Comparison of ENCODE assay signal across 1 cellular context in the genomic region with DNA sequence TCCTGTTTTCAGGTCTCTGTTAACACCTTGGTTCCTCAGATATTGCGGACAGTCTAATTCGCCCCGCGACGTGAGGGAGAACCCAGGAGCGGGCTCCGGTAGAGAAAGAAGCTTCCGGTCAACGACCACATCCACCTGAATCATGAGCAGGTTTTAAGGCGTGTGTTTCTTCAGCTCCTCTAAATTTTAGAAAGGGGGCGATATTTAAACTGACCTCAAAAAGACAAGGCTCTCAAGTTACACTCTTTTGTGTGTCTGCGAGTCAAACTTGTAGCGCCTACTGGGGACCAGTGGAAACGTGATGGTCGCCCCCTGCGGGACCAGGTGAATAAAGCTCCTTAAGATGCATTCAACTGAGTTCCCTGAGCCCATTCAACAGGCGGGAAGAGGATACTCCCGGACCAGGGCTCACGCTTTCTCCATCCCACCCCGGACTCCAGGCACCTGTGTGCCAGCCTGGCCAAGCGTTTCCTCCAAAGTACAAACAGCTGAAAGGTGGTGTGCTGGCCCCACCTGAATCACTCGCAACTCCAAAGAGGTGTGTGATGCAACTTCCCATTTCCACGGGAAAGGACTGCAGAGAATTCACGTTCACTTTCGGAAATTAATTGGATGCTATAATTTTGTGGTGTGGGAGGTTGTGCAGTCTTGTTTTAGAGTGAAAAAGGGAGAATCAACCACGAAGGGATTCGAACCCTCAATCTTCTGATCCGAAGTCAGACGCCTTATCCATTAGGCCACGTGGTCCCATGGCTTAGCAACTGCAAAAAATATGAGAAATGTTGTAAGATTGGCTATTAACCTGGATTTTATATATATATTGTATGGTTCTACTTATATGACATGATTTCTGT.
TF ChIP-seq lines count a peak whose summit lies in the region.

No MANE protein-coding gene starts in this region.

TF ChIP-seq in HepG2, 621 proteins besides CTCF, POLR2A, EP300 and RAD21 (continued from another document and continues in another):
- TF ChIP-seq, protein P1, sequence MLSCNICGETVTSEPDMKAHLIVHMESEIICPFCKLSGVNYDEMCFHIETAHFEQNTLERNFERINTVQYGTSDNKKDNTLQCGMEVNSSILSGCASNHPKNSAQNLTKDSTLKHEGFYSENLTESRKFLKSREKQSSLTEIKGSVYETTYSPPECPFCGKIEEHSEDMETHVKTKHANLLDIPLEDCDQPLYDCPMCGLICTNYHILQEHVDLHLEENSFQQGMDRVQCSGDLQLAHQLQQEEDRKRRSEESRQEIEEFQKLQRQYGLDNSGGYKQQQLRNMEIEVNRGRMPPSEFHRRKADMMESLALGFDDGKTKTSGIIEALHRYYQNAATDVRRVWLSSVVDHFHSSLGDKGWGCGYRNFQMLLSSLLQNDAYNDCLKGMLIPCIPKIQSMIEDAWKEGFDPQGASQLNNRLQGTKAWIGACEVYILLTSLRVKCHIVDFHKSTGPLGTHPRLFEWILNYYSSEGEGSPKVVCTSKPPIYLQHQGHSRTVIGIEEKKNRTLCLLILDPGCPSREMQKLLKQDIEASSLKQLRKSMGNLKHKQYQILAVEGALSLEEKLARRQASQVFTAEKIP (CRISPR knock-in tag; IDR thresholded peaks at IDR 0.05; ENCODE audit: borderline replicate concordance): no peak
- TF ChIP-seq ZNF713 (CRISPR knock-in tag; IDR thresholded peaks at IDR 0.05) (no peak), SP2 (CRISPR knock-in tag; IDR thresholded peaks at IDR 0.05) (no peak), GATAD2A (CRISPR knock-in tag; IDR thresholded peaks at IDR 0.05) (peak; percentile 81), ZNF660 (CRISPR knock-in tag; IDR thresholded peaks at IDR 0.05; ENCODE audit: borderline replicate concordance, low read depth) (no peak), CEBPB (IDR thresholded peaks at IDR 0.05; ENCODE audit: borderline replicate concordance, low read depth, low read length) (peak; percentile 81), ZSCAN20 (CRISPR knock-in tag; IDR thresholded peaks at IDR 0.05; ENCODE audit: borderline replicate concordance) (no peak), ZFYVE20 (CRISPR knock-in tag; IDR thresholded peaks at IDR 0.05; ENCODE audit: borderline replicate concordance, low read depth) (no peak), ZNF337 (CRISPR knock-in tag; IDR thresholded peaks at IDR 0.05; ENCODE audit: borderline replicate concordance, low read depth) (0 out of 2 replicates have a peak, but pooled peaks have one; percentile 27), ZNF710 (CRISPR knock-in tag; IDR thresholded peaks at IDR 0.05; ENCODE audit: borderline replicate concordance) (no peak), ZNF367 (CRISPR knock-in tag; IDR thresholded peaks at IDR 0.05; ENCODE audit: borderline replicate concordance) (no peak), ZNF644 (CRISPR knock-in tag; IDR thresholded peaks at IDR 0.05; ENCODE audit: low read depth) (0 out of 2 replicates have a peak, but pooled peaks have one; percentile 27), YY1 (IDR thresholded peaks at IDR 0.05; ENCODE audit: insufficient read depth, insufficient replicate concordance, low read depth, low read length) (no peak), DMTF1 (CRISPR knock-in tag; IDR thresholded peaks at IDR 0.05) (no peak), NFE2L2 (IDR thresholded peaks at IDR 0.05; ENCODE audit: low read length) (no peak), SP1 (IDR thresholded peaks at IDR 0.05) (no peak), SP1 (CRISPR knock-in tag; IDR thresholded peaks at IDR 0.05) (no peak), FUBP1 (CRISPR knock-in tag; IDR thresholded peaks at IDR 0.05; ENCODE audit: borderline replicate concordance) (no peak), ZNF720 (CRISPR knock-in tag; IDR thresholded peaks at IDR 0.05) (no peak), ZNF850 (CRISPR knock-in tag; conservative IDR thresholded peaks at IDR 0.05) (0 out of 2 replicates have a peak, but pooled peaks have one; percentile 42), FOXK2 (IDR thresholded peaks at IDR 0.05) (no peak), ZNF501 (CRISPR knock-in tag; IDR thresholded peaks at IDR 0.05) (peak; percentile 73), ZZZ3 (CRISPR knock-in tag; IDR thresholded peaks at IDR 0.05; ENCODE audit: borderline replicate concordance) (no peak), KLF11 (CRISPR knock-in tag; IDR thresholded peaks at IDR 0.05) (0 out of 2 replicates have a peak, but pooled peaks have one; percentile 33), MLLT10 (CRISPR knock-in tag; IDR thresholded peaks at IDR 0.05) (no peak), HCFC1 (IDR thresholded peaks at IDR 0.05; ENCODE audit: low read depth, low read length) (no peak), AGO1 (IDR thresholded peaks at IDR 0.05; ENCODE audit: low read depth, low read length, poor library complexity, severe bottlenecking) (no peak), ZEB1 (IDR thresholded peaks at IDR 0.05; ENCODE audit: insufficient replicate concordance, low read depth) (peak; percentile 36), FOSL1 (CRISPR knock-in tag; IDR thresholded peaks at IDR 0.05; ENCODE audit: borderline replicate concordance) (no peak), JARID2 (CRISPR knock-in tag; IDR thresholded peaks at IDR 0.05; ENCODE audit: insufficient replicate concordance) (no peak), MATR3 (CRISPR knock-in tag; IDR thresholded peaks at IDR 0.05) (no peak), ZNF614 (CRISPR knock-in tag; IDR thresholded peaks at IDR 0.05; ENCODE audit: borderline replicate concordance) (peak; percentile 37; the same call in 1 of the 2 replicates), ZBTB42 (CRISPR knock-in tag; IDR thresholded peaks at IDR 0.05) (no peak), ZNF691 (CRISPR knock-in tag; IDR thresholded peaks at IDR 0.05; ENCODE audit: borderline replicate concordance, low read depth) (no peak), ZSCAN22 (CRISPR knock-in tag; IDR thresholded peaks at IDR 0.05) (no peak), SP4 (CRISPR knock-in tag; IDR thresholded peaks at IDR 0.05) (no peak), ZNF225 (CRISPR knock-in tag; IDR thresholded peaks at IDR 0.05) (no peak), POLR2AphosphoS5 (IDR thresholded peaks at IDR 0.05; ENCODE audit: low read depth, low read length) (no peak)
- TF ChIP-seq, protein P2, sequence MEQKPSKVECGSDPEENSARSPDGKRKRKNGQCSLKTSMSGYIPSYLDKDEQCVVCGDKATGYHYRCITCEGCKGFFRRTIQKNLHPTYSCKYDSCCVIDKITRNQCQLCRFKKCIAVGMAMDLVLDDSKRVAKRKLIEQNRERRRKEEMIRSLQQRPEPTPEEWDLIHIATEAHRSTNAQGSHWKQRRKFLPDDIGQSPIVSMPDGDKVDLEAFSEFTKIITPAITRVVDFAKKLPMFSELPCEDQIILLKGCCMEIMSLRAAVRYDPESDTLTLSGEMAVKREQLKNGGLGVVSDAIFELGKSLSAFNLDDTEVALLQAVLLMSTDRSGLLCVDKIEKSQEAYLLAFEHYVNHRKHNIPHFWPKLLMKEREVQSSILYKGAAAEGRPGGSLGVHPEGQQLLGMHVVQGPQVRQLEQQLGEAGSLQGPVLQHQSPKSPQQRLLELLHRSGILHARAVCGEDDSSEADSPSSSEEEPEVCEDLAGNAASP (CRISPR knock-in tag; IDR thresholded peaks at IDR 0.05; ENCODE audit: borderline replicate concordance): no peak
- TF ChIP-seq, protein P3, sequence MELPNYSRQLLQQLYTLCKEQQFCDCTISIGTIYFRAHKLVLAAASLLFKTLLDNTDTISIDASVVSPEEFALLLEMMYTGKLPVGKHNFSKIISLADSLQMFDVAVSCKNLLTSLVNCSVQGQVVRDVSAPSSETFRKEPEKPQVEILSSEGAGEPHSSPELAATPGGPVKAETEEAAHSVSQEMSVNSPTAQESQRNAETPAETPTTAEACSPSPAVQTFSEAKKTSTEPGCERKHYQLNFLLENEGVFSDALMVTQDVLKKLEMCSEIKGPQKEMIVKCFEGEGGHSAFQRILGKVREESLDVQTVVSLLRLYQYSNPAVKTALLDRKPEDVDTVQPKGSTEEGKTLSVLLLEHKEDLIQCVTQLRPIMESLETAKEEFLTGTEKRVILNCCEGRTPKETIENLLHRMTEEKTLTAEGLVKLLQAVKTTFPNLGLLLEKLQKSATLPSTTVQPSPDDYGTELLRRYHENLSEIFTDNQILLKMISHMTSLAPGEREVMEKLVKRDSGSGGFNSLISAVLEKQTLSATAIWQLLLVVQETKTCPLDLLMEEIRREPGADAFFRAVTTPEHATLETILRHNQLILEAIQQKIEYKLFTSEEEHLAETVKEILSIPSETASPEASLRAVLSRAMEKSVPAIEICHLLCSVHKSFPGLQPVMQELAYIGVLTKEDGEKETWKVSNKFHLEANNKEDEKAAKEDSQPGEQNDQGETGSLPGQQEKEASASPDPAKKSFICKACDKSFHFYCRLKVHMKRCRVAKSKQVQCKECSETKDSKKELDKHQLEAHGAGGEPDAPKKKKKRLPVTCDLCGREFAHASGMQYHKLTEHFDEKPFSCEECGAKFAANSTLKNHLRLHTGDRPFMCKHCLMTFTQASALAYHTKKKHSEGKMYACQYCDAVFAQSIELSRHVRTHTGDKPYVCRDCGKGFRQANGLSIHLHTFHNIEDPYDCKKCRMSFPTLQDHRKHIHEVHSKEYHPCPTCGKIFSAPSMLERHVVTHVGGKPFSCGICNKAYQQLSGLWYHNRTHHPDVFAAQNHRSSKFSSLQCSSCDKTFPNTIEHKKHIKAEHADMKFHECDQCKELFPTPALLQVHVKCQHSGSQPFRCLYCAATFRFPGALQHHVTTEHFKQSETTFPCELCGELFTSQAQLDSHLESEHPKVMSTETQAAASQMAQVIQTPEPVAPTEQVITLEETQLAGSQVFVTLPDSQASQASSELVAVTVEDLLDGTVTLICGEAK (IDR thresholded peaks at IDR 0.05): no peak
- TF ChIP-seq, protein P3 (CRISPR knock-in tag; IDR thresholded peaks at IDR 0.05): no peak
